In the genomic region with DNA sequence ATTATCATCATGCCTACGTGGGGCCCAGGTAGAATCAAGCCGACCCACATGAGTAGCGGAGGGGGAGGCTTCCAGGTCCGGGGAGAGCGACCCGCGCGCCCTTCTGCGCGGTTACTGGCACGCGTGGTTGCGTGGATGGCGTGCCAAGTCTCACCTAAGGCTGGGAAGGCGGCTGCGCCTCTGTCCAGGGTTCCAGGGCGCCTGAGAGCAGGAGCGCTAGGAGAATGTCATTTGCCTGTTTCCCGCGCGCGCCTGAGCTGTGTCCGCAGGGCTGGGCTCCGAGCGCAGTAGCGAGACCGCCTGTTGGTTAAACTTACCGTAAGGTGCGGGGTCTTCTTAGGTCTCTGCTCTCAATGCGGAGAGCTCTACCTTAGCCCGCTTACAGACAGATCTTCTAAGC, we compare ENCODE assay signal across 14 cellular contexts.
"Had no signal": no experiment of that assay in that cellular context is flagged by ENCODE, and none has a peak within 500 bp of the region (broad histone marks: within the 10 kb centered on the region; RNA-seq: fewer than 3 reads in every experiment).

No MANE protein-coding gene starts in this region.

- H3K4me3 Mint-ChIP-seq: activated CD4-positive, alpha-beta memory T cell treated with anti-CD3 and anti-CD28 coated beads for 36 hours; activated T-cell treated with anti-CD3 and anti-CD28 coated beads, Interleukin-2, amount 50 U/mL, for 72 hours; naive thymus-derived CD8-positive, alpha-beta T cell; stimulated activated naive CD8-positive, alpha-beta T cell treated with anti-CD3 and anti-CD28 coated beads, Interleukin-15, Interleukin-2, amounts not matched to agents 100 ng/mL and 50 ng/mL, for 24 hours had no signal

- DNase-seq: activated CD4-positive, alpha-beta memory T cell treated with anti-CD3 and anti-CD28 coated beads for 36 hours; activated CD4-positive, alpha-beta T cell treated with anti-CD3 and anti-CD28 coated beads for 1 hour; activated gamma-delta T cell treated with Interleukin-2 at 50 U/mL for 16 hours; activated T-cell treated with anti-CD3 and anti-CD28 coated beads, Interleukin-2, amount 50 U/mL, for 72 hours; central memory CD4-positive, alpha-beta T cell; effector memory CD4-positive, alpha-beta T cell; mammary epithelial cell; mucosa of descending colon; naive thymus-derived CD8-positive, alpha-beta T cell; stimulated activated CD4-positive, alpha-beta T cell treated with anti-CD3 and anti-CD28 coated beads, Interleukin-4, amount 100 ng/mL, for 1 hour; stimulated activated CD8-positive, alpha-beta memory T cell treated with anti-CD3 and anti-CD28 coated beads, Interleukin-4, amount 100 ng/mL, for 48 hours; testis had no signal

- ATAC-seq: activated T-cell treated with anti-CD3 and anti-CD28 coated beads, Interleukin-2, amount 50 U/mL, for 72 hours; left lobe of liver; mucosa of descending colon; naive thymus-derived CD8-positive, alpha-beta T cell had no signal

- H3K27ac Mint-ChIP-seq: activated CD4-positive, alpha-beta memory T cell treated with anti-CD3 and anti-CD28 coated beads for 36 hours; activated T-cell treated with anti-CD3 and anti-CD28 coated beads, Interleukin-2, amount 50 U/mL, for 72 hours; naive thymus-derived CD8-positive, alpha-beta T cell; stimulated activated naive CD8-positive, alpha-beta T cell treated with anti-CD3 and anti-CD28 coated beads, Interleukin-15, Interleukin-2, amounts not matched to agents 100 ng/mL and 50 ng/mL, for 24 hours had no signal
